In the genomic region with DNA sequence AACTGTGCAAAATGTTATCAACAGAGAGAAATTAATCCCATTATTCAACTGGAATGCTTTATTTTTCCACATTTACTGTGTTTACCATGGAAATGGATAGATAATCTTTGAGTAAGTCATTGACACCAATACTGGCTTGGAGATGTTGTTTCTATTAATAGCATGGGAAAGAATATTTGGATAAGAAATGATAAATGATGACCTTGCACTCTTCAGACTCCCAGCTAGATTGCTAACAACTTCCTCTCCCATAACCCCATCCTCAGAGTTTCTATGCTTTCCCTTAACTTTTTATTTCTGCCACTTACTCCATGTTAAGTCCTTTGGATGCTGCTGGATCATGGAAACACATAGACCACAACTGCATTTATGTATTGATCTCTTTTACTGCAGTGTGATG, we compare ENCODE assay signal across 25 cellular contexts.
"Had no signal": no experiment of that assay in that cellular context is flagged by ENCODE, and none has a peak within 500 bp of the region (broad histone marks: within the 10 kb centered on the region; RNA-seq: fewer than 3 reads in every experiment).

No MANE protein-coding gene starts in this region.

- H3K4me1 ChIP-seq: esophagus muscularis mucosa, foreskin keratinocyte, gastroesophageal sphincter, heart left ventricle, lower lobe of right lung had no signal

- H3K27me3 ChIP-seq: esophagus muscularis mucosa, gastroesophageal sphincter, heart left ventricle, hepatocyte had no signal

- H3K4me2 ChIP-seq: hepatocyte had no signal

- ATAC-seq: foreskin keratinocyte, gastroesophageal sphincter, heart left ventricle, left colon, left lobe of liver, left ventricle myocardium superior, lower lobe of right lung, mucosa of descending colon had no signal

- DNase-seq: dermis blood vessel endothelial cell; dorsolateral prefrontal cortex; effector CD4-positive, alpha-beta T cell; effector memory CD4-positive, alpha-beta T cell; foreskin keratinocyte; heart left ventricle; hypothalamus; immature natural killer cell; islet precursor cell; kidney; kidney glomerular epithelial cell; left colon; left ventricle myocardium superior; lower lobe of right lung; mesenchymal stem cell; mucosa of descending colon; naive B cell had no signal

- H3K4me3 ChIP-seq: coronary artery, dorsolateral prefrontal cortex, esophagus muscularis mucosa, gastroesophageal sphincter, heart left ventricle, hepatocyte, lower lobe of right lung, mucosa of descending colon had no signal

- H3K27ac ChIP-seq: coronary artery, dorsolateral prefrontal cortex, esophagus muscularis mucosa, foreskin keratinocyte, gastroesophageal sphincter, heart left ventricle, hepatocyte, lower lobe of right lung had no signal

- H2AFZ ChIP-seq: hepatocyte had no signal

- H3K9me3 ChIP-seq: esophagus muscularis mucosa, gastroesophageal sphincter, heart left ventricle, lower lobe of right lung, mucosa of descending colon had no signal

- H3K36me3 ChIP-seq: esophagus muscularis mucosa, gastroesophageal sphincter, heart left ventricle, lower lobe of right lung had no signal

- H3K79me2 ChIP-seq: hepatocyte had no signal

- FAIRE-seq: colon, endothelial cell of umbilical vein, frontal cortex, kidney had no signal
